Comparison of ENCODE assay signal across 9 cellular contexts in the genomic region with DNA sequence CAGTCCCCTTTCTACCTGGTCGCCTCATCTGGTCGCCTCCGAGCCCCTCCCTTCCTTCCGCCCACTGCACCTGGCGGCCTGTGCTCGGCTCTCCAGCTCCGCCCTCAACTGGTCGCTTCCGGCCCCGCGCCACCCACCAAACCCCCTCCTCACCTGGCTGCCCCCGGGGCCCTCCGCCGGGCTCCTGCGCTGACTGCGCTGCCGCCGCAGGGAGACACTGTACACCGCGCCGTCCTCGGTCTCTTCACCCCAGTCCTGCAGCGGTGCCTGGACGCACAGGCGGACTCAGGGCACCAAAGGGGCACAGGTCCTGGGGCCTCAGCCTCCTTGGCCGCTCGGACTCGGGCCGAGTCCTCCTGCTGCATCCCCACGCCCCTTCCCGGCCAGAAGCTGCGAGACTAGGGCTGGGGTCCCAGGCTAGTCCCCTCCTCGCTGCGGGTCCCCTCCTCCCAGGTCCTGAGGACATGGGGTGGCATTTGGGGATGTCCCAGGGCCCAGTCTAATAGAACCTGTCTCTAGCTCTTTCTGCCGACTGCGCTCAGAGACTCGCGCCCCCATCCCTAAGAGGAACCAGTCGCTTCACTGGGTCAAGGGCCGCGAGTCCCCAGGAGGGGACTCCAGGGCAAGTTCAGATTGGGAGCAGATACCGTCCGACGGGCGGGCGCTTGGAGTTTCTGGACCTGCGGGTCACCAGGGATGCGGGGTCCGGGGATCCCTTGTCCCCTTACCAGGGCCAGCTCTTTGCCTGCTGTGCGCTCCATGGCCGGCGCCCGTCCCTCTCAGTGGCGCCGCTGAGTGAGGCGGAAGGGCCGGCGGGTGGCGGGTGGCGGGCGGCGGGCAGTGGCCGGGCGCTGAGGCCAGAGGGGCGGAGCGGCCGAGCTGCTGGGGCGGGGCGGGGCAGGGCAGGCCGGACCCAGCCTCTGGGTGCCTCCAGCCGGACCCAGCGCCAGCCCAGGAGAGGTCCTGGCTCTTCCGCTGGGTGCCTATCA. TPM values are rescaled to one million over a fixed set of nuclear protein-coding genes. Genes with fewer than 3 reads are reported as not detected.
DNase-seq lines count a peak whose midpoint lies in the region; ATAC-seq, FAIRE-seq and TF ChIP-seq lines count a peak whose summit lies in the region.
"Had no signal": no experiment of that assay in that cellular context is flagged by ENCODE, and none has a peak within 500 bp of the region (broad histone marks: within the 10 kb centered on the region; RNA-seq: fewer than 3 reads in every experiment).

A gene with protein sequence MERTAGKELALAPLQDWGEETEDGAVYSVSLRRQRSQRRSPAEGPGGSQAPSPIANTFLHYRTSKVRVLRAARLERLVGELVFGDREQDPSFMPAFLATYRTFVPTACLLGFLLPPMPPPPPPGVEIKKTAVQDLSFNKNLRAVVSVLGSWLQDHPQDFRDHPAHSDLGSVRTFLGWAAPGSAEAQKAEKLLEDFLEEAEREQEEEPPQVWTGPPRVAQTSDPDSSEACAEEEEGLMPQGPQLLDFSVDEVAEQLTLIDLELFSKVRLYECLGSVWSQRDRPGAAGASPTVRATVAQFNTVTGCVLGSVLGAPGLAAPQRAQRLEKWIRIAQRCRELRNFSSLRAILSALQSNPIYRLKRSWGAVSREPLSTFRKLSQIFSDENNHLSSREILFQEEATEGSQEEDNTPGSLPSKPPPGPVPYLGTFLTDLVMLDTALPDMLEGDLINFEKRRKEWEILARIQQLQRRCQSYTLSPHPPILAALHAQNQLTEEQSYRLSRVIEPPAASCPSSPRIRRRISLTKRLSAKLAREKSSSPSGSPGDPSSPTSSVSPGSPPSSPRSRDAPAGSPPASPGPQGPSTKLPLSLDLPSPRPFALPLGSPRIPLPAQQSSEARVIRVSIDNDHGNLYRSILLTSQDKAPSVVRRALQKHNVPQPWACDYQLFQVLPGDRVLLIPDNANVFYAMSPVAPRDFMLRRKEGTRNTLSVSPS (minus strand): TSS at position 797 of the 989 bp plus-strand sequence. CDS start 36 bp downstream, at position 761.

- H3K27ac ChIP-seq in kidney (ENCODE audit: low read depth in 2 of 2, low read length in 2 of 2) (peak within 1 kb of the TSS; percentile 91 to 93), testis (no peak within 1 kb of the TSS)

- intact Hi-C loops in kidney (cut with DNase I), result no loop called here
- intact Hi-C loops in testis (cut with DNase I; ENCODE audit: low total_unique reads), result no loop called here

- 4% methylated on average over 52 of the region's 73 CpGs; no CpG with 5 or more reads in 1 of the 2 donors for WGBS in testis, 2 donors

- TF ChIP-seq CTCF in kidney (IDR thresholded peaks at IDR 0.05; ENCODE audit: borderline replicate concordance, extremely low read depth, insufficient read depth) (no peak), testis (IDR thresholded peaks at IDR 0.05) (no peak)

- H3K4me3 Mint-ChIP-seq in activated T-helper 17 cell treated with anti-CD3 and anti-CD28 coated beads, Interleukin-2, amount 50 U/mL, for 72 hours, result peak within 1 kb of the TSS; percentile 79

- H3K27ac Mint-ChIP-seq in activated T-helper 17 cell treated with anti-CD3 and anti-CD28 coated beads, Interleukin-2, amount 50 U/mL, for 72 hours, result no peak within 1 kb of the TSS

- H3K36me3 ChIP-seq in kidney (ENCODE audit: control insufficient read depth in 1 of 2, insufficient read depth in 2 of 2, low read length in 2 of 2), result no peaks in the 10 kb centered on the region
- H3K36me3 ChIP-seq in testis (ENCODE audit: low read depth, missing control alignments), result no peaks in the 10 kb centered on the region

- no peaks in the 10 kb centered on the region for H3K9me3 Mint-ChIP-seq in activated T-helper 17 cell treated with anti-CD3 and anti-CD28 coated beads, Interleukin-2, amount 50 U/mL, for 72 hours

- no peak for TF ChIP-seq POLR2A in testis (IDR thresholded peaks at IDR 0.05)

- H3K4me3 ChIP-seq in kidney (ENCODE audit: low read length in 2 of 2), result peak within 1 kb of the TSS; percentile 78 to 82
- peak within 1 kb of the TSS; percentile 5 to 27 for H3K4me3 ChIP-seq in testis

- H3K4me1 ChIP-seq in kidney (ENCODE audit: control insufficient read depth in 1 of 2, insufficient read depth in 1 of 2, low read depth in 1 of 2, low read length in 2 of 2), result peaks cover 6 to 20% of the 10 kb centered on the region in 2 donors
- H3K4me1 ChIP-seq in testis, result peaks cover 23% of the 10 kb centered on the region

- peak; percentile 54 for DNase-seq in 8988T
- peak; percentile 50 for DNase-seq in HT-29 (ENCODE audit: low spot score)
- peak; percentile 88 for DNase-seq in kidney
- no peak for DNase-seq in testis
- DNase-seq in amniotic stem cell (lab: John Stamatoyannopoulos, UW), result no peak

- ATAC-seq in activated T-helper 17 cell treated with anti-CD3 and anti-CD28 coated beads, Interleukin-2, amount 50 U/mL, for 72 hours (replicated peaks), result no peak
- no peak for ATAC-seq in GM21381 (IDR thresholded peaks at IDR 0.05; ENCODE audit: unreplicated experiment)
- no peak for ATAC-seq in GM19452 (IDR thresholded peaks at IDR 0.05; ENCODE audit: unreplicated experiment)

- H3K9me3 ChIP-seq in kidney (ENCODE audit: control insufficient read depth in 1 of 2, low read length in 2 of 2), result no peaks in the 10 kb centered on the region
- no peaks in the 10 kb centered on the region for H3K9me3 ChIP-seq in testis

- FAIRE-seq in kidney (lab: Jason Lieb, UNC), result no peak

- H3K27me3 ChIP-seq in testis, result no peaks in the 10 kb centered on the region

- H3K27me3 Mint-ChIP-seq in activated T-helper 17 cell treated with anti-CD3 and anti-CD28 coated beads, Interleukin-2, amount 50 U/mL, for 72 hours, result peaks cover 47% of the 10 kb centered on the region

- peaks cover 4% of the 10 kb centered on the region for H3K36me3 Mint-ChIP-seq in activated T-helper 17 cell treated with anti-CD3 and anti-CD28 coated beads, Interleukin-2, amount 50 U/mL, for 72 hours (ENCODE audit: low read depth)

- H3K4me1 Mint-ChIP-seq in activated T-helper 17 cell treated with anti-CD3 and anti-CD28 coated beads, Interleukin-2, amount 50 U/mL, for 72 hours, result peaks cover 11% of the 10 kb centered on the region

- H3K9ac ChIP-seq in kidney (ENCODE audit: low read length in 2 of 2), result peak within 1 kb of the TSS; percentile 83 to 93

RNA-seq across cellular contexts. Expression of the gene that starts here (rescaled TPM):
- total RNA-seq in HT-29 (2014; rRNA removed; shearing (Covaris generic)), result 69.4 and 71.5 TPM in 2 replicates
- under 1 TPM in 1 of 2 donors, not detected in 1; 0.50 TPM for total RNA-seq in activated T-helper 17 cell treated with anti-CD3 and anti-CD28 coated beads, Interleukin-2, amount 50 U/mL, for 72 hours
- total RNA-seq in kidney (126 TPM), testis (1 to 10 TPM; 3.1 to 3.6 TPM)
- polyA plus RNA-seq in kidney (ENCODE audit: insufficient read depth, low read depth, low replicate concordance) (56.9 TPM), testis (ENCODE audit: insufficient read depth, low read depth, low replicate concordance) (5.5 TPM)
- total RNA-seq: activated CD8-positive, alpha-beta memory T cell treated with anti-CD3 and anti-CD28 coated beads for 36 hours had no signal

Comparison
In these comparisons a context has a peak if more than half of its experiments do, and no peak if none do; other contexts are left out.
1. RNA of the gene that starts here (total RNA-seq): 126 TPM in kidney (single experiment) and 69.4 to 71.5 TPM in HT-29; 3.1 to 3.6 TPM in testis and 0.50 TPM in activated T-helper 17 cell treated with anti-CD3 and anti-CD28 coated beads, Interleukin-2, amount 50 U/mL, for 72 hours; every median in the first group is over 10 times any median in the second.
2. DNase-seq: peak in 8988T (single experiment), HT-29 (single experiment) and kidney (single experiment); none in testis (single experiment) and amniotic stem cell (single experiment).
3. H3K27ac ChIP-seq: peak in kidney (2 of 2); none in testis (0 of 2).